ENCODE assay signal across 20 cellular contexts in the genomic region with DNA sequence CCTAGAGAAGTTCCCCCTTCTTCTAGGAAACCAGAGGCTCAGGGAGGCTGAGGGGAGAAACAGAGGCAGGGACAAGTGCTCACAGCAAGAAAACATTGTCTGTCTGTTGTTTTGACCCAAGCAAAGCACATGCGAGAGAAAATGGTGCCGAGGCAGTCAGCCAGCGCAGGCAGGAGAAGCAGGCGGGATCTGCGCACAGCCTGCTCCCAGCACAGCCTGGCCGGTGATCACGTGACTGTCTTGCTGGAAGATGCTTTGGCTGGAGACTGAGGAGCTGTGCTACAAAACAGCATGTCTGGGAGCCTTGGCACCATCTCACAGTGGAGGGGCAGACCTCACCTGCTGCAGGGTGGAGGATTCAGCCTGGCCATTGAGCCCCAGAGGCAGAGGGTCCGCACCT.
"Had no signal": no experiment of that assay in that cellular context is flagged by ENCODE, and none has a peak within 500 bp of the region (broad histone marks: within the 10 kb centered on the region; RNA-seq: fewer than 3 reads in every experiment).

No MANE protein-coding gene starts in this region.

- DNase-seq: activated CD4-positive, alpha-beta memory T cell treated with anti-CD3 and anti-CD28 coated beads for 36 hours; activated CD4-positive, alpha-beta T cell treated with anti-CD3 and anti-CD28 coated beads, Interleukin-2, amount 10 ng/mL, durations not matched to agents 7 days and 5 days; activated CD4-positive, CD25-positive, alpha-beta regulatory T cell; activated CD8-positive, alpha-beta memory T cell treated with anti-CD3 and anti-CD28 coated beads for 24 hours; activated gamma-delta T cell; activated naive CD4-positive, alpha-beta T cell treated with anti-CD3 and anti-CD28 coated beads for 36 hours; activated T-cell treated with anti-CD3 and anti-CD28 coated beads, Interleukin-2, amount 50 U/mL, for 4 hours; NCI-H1092; NCI-H1417; NCI-H1930; NCI-H2171; NCI-H2227 treated with DMSO at 0.1 percent for 48 hours; NCI-H446 treated with DMSO at 0.1 percent for 48 hours; NCI-H524 treated with DMSO at 0.1 percent for 48 hours; NCI-H748 treated with DMSO at 0.1 percent for 48 hours; SIG-M5; T-cell had no signal

- H3K36me3 ChIP-seq: cardiac muscle cell had no signal

- H3K27me3 ChIP-seq: cardiac muscle cell had no signal

- H3K4me3 ChIP-seq: cardiac muscle cell had no signal

- FAIRE-seq: astrocyte had no signal

- ATAC-seq: activated T-cell treated with anti-CD3 and anti-CD28 coated beads, Interleukin-2, amount 50 U/mL, for 4 hours had no signal

- H3K27ac ChIP-seq: cardiac muscle cell, VCaP had no signal
